9 cellular contexts compared by ENCODE assay signal in genomic region chr22:49632199-49633009, GRCh38.
DNase-seq lines count a peak whose midpoint lies in the region; ATAC-seq and TF ChIP-seq lines count a peak whose summit lies in the region.
"Had no signal": no experiment of that assay in that cellular context is flagged by ENCODE, and none has a peak within 500 bp of the region (broad histone marks: within the 10 kb centered on the region; RNA-seq: fewer than 3 reads in every experiment).

No MANE protein-coding gene starts in this region.

- WGBS in right lobe of liver (ENCODE audit: insufficient coverage, low coverage, low lambda C conversion rate, missing lambda C conversion rate): 4% methylated on average over 19 of the region's 51 CpGs
- WGBS in testis, 2 donors: 33 to 47% methylated on average over 29 to 51 of the region's 51 CpGs

- H3K9me3 ChIP-seq in duodenal mucosa (ENCODE audit: control insufficient read depth in 1 of 2, low read length in 2 of 2): no peaks in the 10 kb centered on the region
- H3K9me3 ChIP-seq in right lobe of liver: no peaks in the 10 kb centered on the region
- no peaks in the 10 kb centered on the region for H3K9me3 ChIP-seq in testis

- H3K4me3 ChIP-seq in duodenal mucosa (ENCODE audit: low read depth in 1 of 2, low read length in 2 of 2): peak overlapping the region; percentile 19 to 51
- H3K4me3 ChIP-seq in right lobe of liver: peak overlapping the region in 2 of 3 donors; percentile 22 to 32
- H3K4me3 ChIP-seq in testis: no peak overlapping the region
- H3K4me3 ChIP-seq: GM12878 had no signal

- peak; percentile 71 for ATAC-seq in Right ventricle myocardium inferior
- ATAC-seq in right lobe of liver: peak; percentile 62 to 85 (median 79)
- ATAC-seq in GM21515 (IDR thresholded peaks at IDR 0.05; ENCODE audit: unreplicated experiment): no peak
- ATAC-seq: GM12878 had no signal

- H3K4me1 ChIP-seq in duodenal mucosa (ENCODE audit: control insufficient read depth in 1 of 2, insufficient read depth in 2 of 2, low read length in 2 of 2) (peaks cover 0 to 5% of the 10 kb centered on the region in 2 donors), right lobe of liver (no peaks in the 10 kb centered on the region), testis (peaks cover 14% of the 10 kb centered on the region)

- TF ChIP-seq CTCF in right lobe of liver (IDR thresholded peaks at IDR 0.05): peak; percentile 52 to 88 (median 83)
- TF ChIP-seq CTCF in testis (IDR thresholded peaks at IDR 0.05): peak; percentile 61 to 76 (median 70)

- TF ChIP-seq POLR2A in right lobe of liver (IDR thresholded peaks at IDR 0.05) (no peak), testis (IDR thresholded peaks at IDR 0.05) (no peak)

- no peaks in the 10 kb centered on the region for H3K36me3 ChIP-seq in duodenal mucosa (ENCODE audit: control insufficient read depth in 1 of 2, insufficient read depth in 2 of 2, low read length in 2 of 2)
- H3K36me3 ChIP-seq in right lobe of liver: no peaks in the 10 kb centered on the region
- no peaks in the 10 kb centered on the region for H3K36me3 ChIP-seq in testis (ENCODE audit: low read depth, missing control alignments)

- H3K9ac ChIP-seq in duodenal mucosa (ENCODE audit: low read depth in 1 of 2, low read length in 2 of 2): peak overlapping the region in 1 of 2 donors; percentile 25

- H3K27me3 ChIP-seq in duodenal mucosa (ENCODE audit: control insufficient read depth in 1 of 2, insufficient read depth in 2 of 2, low read length in 2 of 2) (no peaks in the 10 kb centered on the region), right lobe of liver (no peaks in the 10 kb centered on the region), testis (no peaks in the 10 kb centered on the region)

- no peak for DNase-seq in Right ventricle myocardium inferior (ENCODE audit: missing footprints)
- DNase-seq in cardiac septum (ENCODE audit: low spot score): no peak
- peak; percentile 76 for DNase-seq in NCI-H69 (lab: John Stamatoyannopoulos, UW)
- DNase-seq in right lobe of liver: peak; percentile 63 to 68 (median 65)
- peak; percentile 74 for DNase-seq in testis
- no peak for DNase-seq in cortex of kidney (lab: John Stamatoyannopoulos, UW)

- H3K27ac ChIP-seq in duodenal mucosa (ENCODE audit: low read depth, low read length) (no peak overlapping the region), right lobe of liver (no peak overlapping the region), testis (no peak overlapping the region)

- intact Hi-C loops in Right ventricle myocardium inferior (cut with DNase I): loop anchor here (5.0 to 10.0 kb wide), 2 partner anchors 585 to 1058 kb away; no protein-coding TSS in a partner anchor
- intact Hi-C loops in cardiac septum (cut with DNase I): no loop called here
- intact Hi-C loops in right lobe of liver (cut with DNase I): no loop called here
- intact Hi-C loops in testis (cut with DNase I; ENCODE audit: low total_unique reads): no loop called here

Comparison
In these comparisons a context has a peak if more than half of its experiments do, and no peak if none do; other contexts are left out.
1. DNase-seq: peak in NCI-H69 (single experiment), right lobe of liver (3 of 3) and testis (single experiment); none in Right ventricle myocardium inferior (single experiment), cardiac septum (single experiment) and cortex of kidney (single experiment).
2. H3K4me3 ChIP-seq: peak in duodenal mucosa (2 of 2) and right lobe of liver (2 of 3); none in testis (0 of 2).